In genomic region chrX:34629572-34629971, GRCh38 we compare ENCODE assay signal across 18 cellular contexts. TPM values are rescaled to one million over a fixed set of nuclear protein-coding genes. Genes with fewer than 3 reads are reported as not detected.
DNase-seq lines count a peak whose midpoint lies in the region; ATAC-seq and TF ChIP-seq lines count a peak whose summit lies in the region.
"Had no signal": no experiment of that assay in that cellular context is flagged by ENCODE, and none has a peak within 500 bp of the region (broad histone marks: within the 10 kb centered on the region; RNA-seq: fewer than 3 reads in every experiment).

No MANE protein-coding gene starts in this region.

- DNase-seq in NCI-H2081 (lab: John Stamatoyannopoulos, UW), result peak; percentile 2 to 41
- DNase-seq in NCI-H2081 treated with DMSO at 0.1 percent for 48 hours (lab: John Stamatoyannopoulos, UW), result no peak
- peak; percentile 1 for DNase-seq in M059J (ENCODE audit: low read depth)
- DNase-seq in fibroblast of lung (ENCODE audit: low read depth in 2 of 2), result peak; percentile 21 to 60
- no peak for DNase-seq in activated CD8-positive, alpha-beta T cell treated with anti-CD3 and anti-CD28 coated beads, Interleukin-2, amount 10 ng/mL, durations not matched to agents 7 days and 5 days
- no peak for DNase-seq in stimulated activated CD4-positive, alpha-beta T cell treated with anti-CD3 and anti-CD28 coated beads, Interleukin-15, amount 100 ng/mL, for 24 hours
- DNase-seq: central memory CD4-positive, alpha-beta T cell; esophagus squamous epithelium; left colon; NCI-H2171 treated with DMSO at 0.1 percent for 48 hours; NCI-H82; nucleus accumbens; right cardiac atrium; trophoblast cell had no signal

- H3K27ac Mint-ChIP-seq in activated CD8-positive, alpha-beta T cell treated with anti-CD3 and anti-CD28 coated beads, Interleukin-2, amount 10 ng/mL, durations not matched to agents 7 days and 5 days, result no peak overlapping the region
- H3K27ac Mint-ChIP-seq: stimulated activated naive CD8-positive, alpha-beta T cell treated with anti-CD3 and anti-CD28 coated beads, Interleukin-15, Interleukin-2, amounts not matched to agents 100 ng/mL and 50 ng/mL, for 24 hours had no signal

- no peak for ATAC-seq in activated CD8-positive, alpha-beta T cell treated with anti-CD3 and anti-CD28 coated beads, Interleukin-2, amount 10 ng/mL, durations not matched to agents 7 days and 5 days
- no peak for ATAC-seq in GM18517 (IDR thresholded peaks at IDR 0.05; ENCODE audit: unreplicated experiment)
- ATAC-seq: left colon, Panc1 had no signal

- H3K9me2 ChIP-seq in neural cell (ENCODE audit: insufficient read depth, low read length), result no peaks in the 10 kb centered on the region

- H4K20me1 ChIP-seq in fibroblast of lung (ENCODE audit: control insufficient read depth, extremely low read depth, insufficient read depth, low read length), result no peaks in the 10 kb centered on the region
- no peaks in the 10 kb centered on the region for H4K20me1 ChIP-seq in neural cell (ENCODE audit: insufficient read depth)

- H3K9me3 Mint-ChIP-seq in activated CD8-positive, alpha-beta T cell treated with anti-CD3 and anti-CD28 coated beads, Interleukin-2, amount 10 ng/mL, durations not matched to agents 7 days and 5 days (ENCODE audit: insufficient read depth), result no peaks in the 10 kb centered on the region
- H3K9me3 Mint-ChIP-seq: stimulated activated naive CD8-positive, alpha-beta T cell treated with anti-CD3 and anti-CD28 coated beads, Interleukin-15, Interleukin-2, amounts not matched to agents 100 ng/mL and 50 ng/mL, for 24 hours had no signal

- TF ChIP-seq RAD21 in neural cell (conservative IDR thresholded peaks at IDR 0.05), result no peak

- no peaks in the 10 kb centered on the region for H3K36me3 Mint-ChIP-seq in activated CD8-positive, alpha-beta T cell treated with anti-CD3 and anti-CD28 coated beads, Interleukin-2, amount 10 ng/mL, durations not matched to agents 7 days and 5 days (ENCODE audit: low read depth)

- POLR2A ChIA-PET in activated CD8-positive, alpha-beta T cell treated with anti-CD3 and anti-CD28 coated beads, Interleukin-2, amount 10 ng/mL, durations not matched to agents 7 days and 5 days (lab: Charles Lee), result no interaction called here

- H3K79me2 ChIP-seq in fibroblast of lung (ENCODE audit: control insufficient read depth, insufficient read depth, low read length) (no peaks in the 10 kb centered on the region), neural cell (replicated peaks; ENCODE audit: insufficient read depth, low read length) (no peaks in the 10 kb centered on the region)

- no peak overlapping the region for H2AFZ ChIP-seq in fibroblast of lung (ENCODE audit: low read length)
- no peak overlapping the region for H2AFZ ChIP-seq in neural cell (ENCODE audit: low read depth, low read length)

- no peak overlapping the region for H3K27ac ChIP-seq in fibroblast of lung (ENCODE audit: insufficient read depth, low read length)
- no peak overlapping the region for H3K27ac ChIP-seq in neural cell (ENCODE audit: low read length)
- H3K27ac ChIP-seq: esophagus squamous epithelium had no signal

- no peak overlapping the region for H3K4me2 ChIP-seq in fibroblast of lung (ENCODE audit: extremely low read depth, insufficient read depth, low read length)
- H3K4me2 ChIP-seq in neural cell (ENCODE audit: low read length), result no peak overlapping the region

- TF ChIP-seq CTCF in fibroblast of lung (conservative IDR thresholded peaks at IDR 0.05 in 1 of 2, IDR thresholded peaks at IDR 0.05 in 1 of 2; ENCODE audit: low read depth in 1 of 2, low read length in 2 of 2), result no peak
- TF ChIP-seq CTCF in neural cell (IDR thresholded peaks at IDR 0.05; ENCODE audit: poor library complexity, severe bottlenecking), result no peak

- H3F3A ChIP-seq in neural cell (ENCODE audit: insufficient read depth, low read length, poor library complexity, severe bottlenecking), result no peaks in the 10 kb centered on the region

- CTCF ChIA-PET in activated CD8-positive, alpha-beta T cell treated with anti-CD3 and anti-CD28 coated beads, Interleukin-2, amount 10 ng/mL, durations not matched to agents 7 days and 5 days (lab: Charles Lee), result no interaction called here

- H3K4me1 Mint-ChIP-seq in activated CD8-positive, alpha-beta T cell treated with anti-CD3 and anti-CD28 coated beads, Interleukin-2, amount 10 ng/mL, durations not matched to agents 7 days and 5 days (ENCODE audit: low read depth), result no peaks in the 10 kb centered on the region

- TF ChIP-seq EP300 in neural cell (conservative IDR thresholded peaks at IDR 0.05; ENCODE audit: poor library complexity, severe bottlenecking), result no peak

- H3K4me1 ChIP-seq in fibroblast of lung (ENCODE audit: control insufficient read depth, extremely low read depth, insufficient read depth, low read length), result no peaks in the 10 kb centered on the region
- H3K4me1 ChIP-seq: esophagus squamous epithelium had no signal

- H3K36me3 ChIP-seq in fibroblast of lung (ENCODE audit: control insufficient read depth, insufficient read depth, low read length) (no peaks in the 10 kb centered on the region), neural cell (ENCODE audit: insufficient read depth, low read length) (no peaks in the 10 kb centered on the region)
- H3K36me3 ChIP-seq: esophagus squamous epithelium had no signal

- no peaks in the 10 kb centered on the region for H3K9me3 ChIP-seq in fibroblast of lung (ENCODE audit: control insufficient read depth, insufficient read depth, low read depth, low read length)
- no peaks in the 10 kb centered on the region for H3K9me3 ChIP-seq in neural cell (ENCODE audit: low read length)
- H3K9me3 ChIP-seq: esophagus squamous epithelium had no signal

- H3K27me3 ChIP-seq in fibroblast of lung (ENCODE audit: control insufficient read depth, insufficient read depth, low read length) (no peaks in the 10 kb centered on the region), neural cell (ENCODE audit: insufficient read depth, low read depth, low read length) (no peaks in the 10 kb centered on the region)
- H3K27me3 ChIP-seq: esophagus squamous epithelium had no signal

- H3K4me3 Mint-ChIP-seq in activated CD8-positive, alpha-beta T cell treated with anti-CD3 and anti-CD28 coated beads, Interleukin-2, amount 10 ng/mL, durations not matched to agents 7 days and 5 days, result no peak overlapping the region
- H3K4me3 Mint-ChIP-seq: stimulated activated naive CD8-positive, alpha-beta T cell treated with anti-CD3 and anti-CD28 coated beads, Interleukin-15, Interleukin-2, amounts not matched to agents 100 ng/mL and 50 ng/mL, for 24 hours had no signal

- H3K4me3 ChIP-seq in fibroblast of lung (replicated peaks in 1 of 4; ENCODE audit: control extremely low read depth in 1 of 4, insufficient read depth in 1 of 4, low read depth in 3 of 4, low read length in 4 of 4) (no peak overlapping the region), neural cell (ENCODE audit: low read length) (no peak overlapping the region)
- H3K4me3 ChIP-seq: esophagus squamous epithelium had no signal

- no peaks in the 10 kb centered on the region for H3K27me3 Mint-ChIP-seq in activated CD8-positive, alpha-beta T cell treated with anti-CD3 and anti-CD28 coated beads, Interleukin-2, amount 10 ng/mL, durations not matched to agents 7 days and 5 days (ENCODE audit: low read depth)
- H3K27me3 Mint-ChIP-seq: stimulated activated naive CD8-positive, alpha-beta T cell treated with anti-CD3 and anti-CD28 coated beads, Interleukin-15, Interleukin-2, amounts not matched to agents 100 ng/mL and 50 ng/mL, for 24 hours had no signal

- no peak overlapping the region for H3K9ac ChIP-seq in fibroblast of lung (ENCODE audit: insufficient read depth, low read length)
- no peak overlapping the region for H3K9ac ChIP-seq in neural cell (ENCODE audit: low read length)

TF ChIP-seq in neural cell, 6 proteins besides CTCF, POLR2A, EP300 and RAD21:
- peak; percentile 11 for TF ChIP-seq POLR2AphosphoS5 (IDR thresholded peaks at IDR 0.05)
- TF ChIP-seq REST (IDR thresholded peaks at IDR 0.05; ENCODE audit: borderline replicate concordance), result no peak
- no peak for TF ChIP-seq TAF1 (IDR thresholded peaks at IDR 0.05; ENCODE audit: low read depth)

RNA-seq across cellular contexts. Expression of gene TMEM47, which starts 27.5 kb away (rescaled TPM):
- 34.7 and 52.1 TPM in 2 replicates for total RNA-seq in M059J (2014; rRNA removed; shearing (Covaris generic))
- total RNA-seq in fibroblast of lung, result 62.4 and 128 TPM in 2 replicates
- polyA plus RNA-seq in fibroblast of lung (83.7 and 240 TPM in 2 replicates), neural cell (24.8 and 29.1 TPM in 2 replicates)
- polyA plus RNA-seq in fibroblast of lung (2012), result 46.4 and 135 TPM in 2 replicates
- polyA minus RNA-seq in fibroblast of lung (ENCODE audit: low replicate concordance) (12.9 and 43.4 TPM in 2 replicates), neural cell (52.6 and 55.5 TPM in 2 replicates)
- not detected for total RNA-seq in activated CD8-positive, alpha-beta T cell treated with anti-CD3 and anti-CD28 coated beads, Interleukin-2, amount 10 ng/mL, durations not matched to agents 7 days and 5 days

Comparison
In these comparisons a context has a peak if more than half of its experiments do, and no peak if none do; other contexts are left out.
1. DNase-seq: peak in NCI-H2081 (2 of 2), M059J (single experiment) and fibroblast of lung (2 of 2); none in NCI-H2081 treated with DMSO at 0.1 percent for 48 hours (single experiment), activated CD8-positive, alpha-beta T cell treated with anti-CD3 and anti-CD28 coated beads, Interleukin-2, amount 10 ng/mL, durations not matched to agents 7 days and 5 days (single experiment) and stimulated activated CD4-positive, alpha-beta T cell treated with anti-CD3 and anti-CD28 coated beads, Interleukin-15, amount 100 ng/mL, for 24 hours (single experiment).
2. RNA of gene TMEM47, which starts 27.5 kb away (total RNA-seq): 62.4 to 128 TPM in fibroblast of lung and 34.7 to 52.1 TPM in M059J; not detected in activated CD8-positive, alpha-beta T cell treated with anti-CD3 and anti-CD28 coated beads, Interleukin-2, amount 10 ng/mL, durations not matched to agents 7 days and 5 days; every median in the first group is over 10 times any median in the second.